Comparison of ENCODE assay signal across 29 cellular contexts in the genomic region with DNA sequence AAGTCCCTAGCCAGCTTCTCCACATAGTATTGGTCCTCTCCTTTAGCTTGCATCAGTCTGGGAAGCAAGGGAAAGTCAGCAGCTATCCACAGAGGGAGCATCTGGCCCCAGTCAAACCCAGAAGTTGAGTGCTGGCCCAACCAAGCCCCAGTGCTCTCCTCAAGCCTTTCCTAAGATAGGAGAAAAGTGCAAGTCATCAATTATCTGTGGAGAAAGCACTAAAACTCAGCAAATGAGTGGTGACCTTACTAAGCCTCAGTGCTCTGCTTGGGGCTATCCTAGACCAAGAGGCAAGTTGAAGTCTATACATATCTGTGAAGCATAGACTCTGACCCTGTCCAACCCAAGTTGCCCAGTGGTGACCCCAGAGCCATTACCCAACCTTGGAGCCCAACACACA.
"Had no signal": no experiment of that assay in that cellular context is flagged by ENCODE, and none has a peak within 500 bp of the region (broad histone marks: within the 10 kb centered on the region; RNA-seq: fewer than 3 reads in every experiment).

No MANE protein-coding gene starts in this region.

- H3K27ac ChIP-seq: colonic mucosa, coronary artery, dorsolateral prefrontal cortex, epithelial cell of prostate, esophagus muscularis mucosa, esophagus squamous epithelium, foreskin keratinocyte, gastrocnemius medialis, gastroesophageal sphincter, heart left ventricle, heart right ventricle had no signal

- DNase-seq: colonic mucosa; cortex of kidney; dermis blood vessel endothelial cell; dorsolateral prefrontal cortex; effector CD4-positive, alpha-beta T cell; effector CD8-positive, alpha-beta T cell; effector memory CD4-positive, alpha-beta T cell; effector memory CD8-positive, alpha-beta T cell; endodermal cell; erythroblast; esophagus squamous epithelium; foreskin fibroblast; foreskin keratinocyte; foreskin melanocyte; gastrocnemius medialis; glutamatergic neuron; head of caudate nucleus; heart left ventricle; heart right ventricle had no signal

- H3K36me3 ChIP-seq: colonic mucosa, esophagus muscularis mucosa, esophagus squamous epithelium, gastrocnemius medialis, gastroesophageal sphincter, heart left ventricle, heart right ventricle had no signal

- FAIRE-seq: colon, endometrium, endothelial cell of umbilical vein, frontal cortex had no signal

- H3K4me3 Mint-ChIP-seq: dendritic cell treated with granulocyte-macrophage colony-stimulating factor and Interleukin-4, amounts not matched to agents 40 ng/mL and 50 ng/mL, for 4 days; effector memory CD8-positive, alpha-beta T cell; endodermal cell had no signal

- ATAC-seq: effector memory CD8-positive, alpha-beta T cell; esophagus mucosa; foreskin keratinocyte; gastrocnemius medialis; gastroesophageal sphincter; heart left ventricle; heart right ventricle had no signal

- H3K27me3 Mint-ChIP-seq: dendritic cell treated with granulocyte-macrophage colony-stimulating factor and Interleukin-4, amounts not matched to agents 40 ng/mL and 50 ng/mL, for 4 days had no signal

- H3K4me1 Mint-ChIP-seq: endodermal cell had no signal

- H3K9me3 ChIP-seq: colonic mucosa, esophagus squamous epithelium, gastrocnemius medialis, gastroesophageal sphincter had no signal

- H3K27me3 ChIP-seq: colonic mucosa, esophagus muscularis mucosa, esophagus squamous epithelium, foreskin keratinocyte, gastrocnemius medialis, gastroesophageal sphincter had no signal

- H3K4me3 ChIP-seq: colonic mucosa, coronary artery, dorsolateral prefrontal cortex, esophagus muscularis mucosa, esophagus squamous epithelium, gastrocnemius medialis, gastroesophageal sphincter, heart left ventricle, heart right ventricle had no signal

- H3K4me1 ChIP-seq: colonic mucosa, esophagus muscularis mucosa, esophagus squamous epithelium, foreskin keratinocyte, gastrocnemius medialis, gastroesophageal sphincter, heart left ventricle, heart right ventricle had no signal

- H3K27ac Mint-ChIP-seq: dendritic cell treated with granulocyte-macrophage colony-stimulating factor and Interleukin-4, amounts not matched to agents 40 ng/mL and 50 ng/mL, for 4 days; effector memory CD8-positive, alpha-beta T cell; endodermal cell had no signal

- H3K9me3 Mint-ChIP-seq: effector memory CD8-positive, alpha-beta T cell had no signal
